Comparison of ENCODE assay signal across 22 cellular contexts in genomic region chr17:46089389-46089965, GRCh38.
DNase-seq lines count a peak whose midpoint lies in the region; ATAC-seq, FAIRE-seq and TF ChIP-seq lines count a peak whose summit lies in the region.
"Had no signal": no experiment of that assay in that cellular context is flagged by ENCODE, and none has a peak within 500 bp of the region (broad histone marks: within the 10 kb centered on the region; RNA-seq: fewer than 3 reads in every experiment).

No MANE protein-coding gene starts in this region.

- ATAC-seq in activated CD4-positive, alpha-beta T cell treated with anti-CD3 and anti-CD28 coated beads for 36 hours, result peak; percentile 74
- no peak for ATAC-seq in K562
- no peak for ATAC-seq in HG03175 (IDR thresholded peaks at IDR 0.05; ENCODE audit: unreplicated experiment)
- ATAC-seq: left lobe of liver had no signal

- H3K4me3 ChIP-seq in K562, result no peak overlapping the region
- no peak overlapping the region for H3K4me3 ChIP-seq in neutrophil (ENCODE audit: low read depth in 1 of 2, low read length in 1 of 2)
- H3K4me3 ChIP-seq: esophagus muscularis mucosa, neural progenitor cell, prostate gland had no signal

- no peak for TF ChIP-seq EP300 in K562 (IDR thresholded peaks at IDR 0.05; ENCODE audit: low read length)

- H2AFZ ChIP-seq in K562 (ENCODE audit: low read depth, low read length), result no peak overlapping the region
- H2AFZ ChIP-seq: neural progenitor cell had no signal

- H3K4me1 ChIP-seq in K562 (replicated peaks in 1 of 2; ENCODE audit: control insufficient read depth in 2 of 2, insufficient read depth in 2 of 2, low read length in 2 of 2) (peaks cover 0 to 6% of the 10 kb centered on the region in 2 experiments; a peak in 2 of 5 replicates), neutrophil (ENCODE audit: control insufficient read depth in 1 of 2, insufficient read depth in 1 of 2, low read depth in 1 of 2, low read length in 1 of 2) (peaks cover 0 to 5% of the 10 kb centered on the region in 2 experiments)
- H3K4me1 ChIP-seq: neural progenitor cell, prostate gland had no signal

- POLR2A ChIA-PET in activated CD4-positive, alpha-beta T cell treated with anti-CD3 and anti-CD28 coated beads for 36 hours (lab: Charles Lee), result interaction anchor here (0.6 kb wide), 1 partner anchor 52 kb away, joined by 3 read pairs; no protein-coding TSS in a partner anchor
- POLR2A ChIA-PET in K562 (lab: Yijun Ruan, JAX), result interaction anchor here (1.0 to 4.0 kb wide), 2 partner anchors 11 to 103 kb away, joined by 3 to 32 read pairs; partner anchors contain the start of gene KANSL1

- no peaks in the 10 kb centered on the region for H3K27me3 Mint-ChIP-seq in activated CD4-positive, alpha-beta T cell treated with anti-CD3 and anti-CD28 coated beads for 36 hours
- H3K27me3 Mint-ChIP-seq: IgD-negative memory B cell had no signal

- H3K4me2 ChIP-seq in K562 (ENCODE audit: insufficient read depth, low read length), result no peak overlapping the region
- H3K4me2 ChIP-seq: neural progenitor cell had no signal

- H3K27me3 ChIP-seq in K562 (ENCODE audit: control insufficient read depth in 2 of 2, insufficient read depth in 2 of 2, low read length in 2 of 2), result no peaks in the 10 kb centered on the region
- H3K27me3 ChIP-seq in neutrophil, result no peaks in the 10 kb centered on the region
- H3K27me3 ChIP-seq: esophagus muscularis mucosa, neural progenitor cell had no signal

- H4K20me1 ChIP-seq in K562 (replicated peaks; ENCODE audit: control insufficient read depth, insufficient read depth, low read length), result no peaks in the 10 kb centered on the region

- H3K27ac ChIP-seq in K562 (ENCODE audit: extremely low read depth, low read depth, low read length) (no peak overlapping the region), neutrophil (peak overlapping the region; percentile 7)
- H3K27ac ChIP-seq: esophagus muscularis mucosa, neural progenitor cell, prostate gland had no signal

- TF ChIP-seq RAD21 in K562 (CRISPR knock-in tag; conservative IDR thresholded peaks at IDR 0.05 in 1 of 2, IDR thresholded peaks at IDR 0.05 in 1 of 2), result no peak

- H3K9me3 ChIP-seq in K562 (replicated peaks; ENCODE audit: control insufficient read depth, insufficient read depth, low read depth, low read length) (no peaks in the 10 kb centered on the region), neutrophil (no peaks in the 10 kb centered on the region)
- H3K9me3 ChIP-seq: esophagus muscularis mucosa, prostate gland had no signal

- H3K36me3 ChIP-seq in K562 (ENCODE audit: control insufficient read depth, insufficient read depth, low read length) (peaks cover 37% of the 10 kb centered on the region), neutrophil (peaks cover 36% of the 10 kb centered on the region)
- H3K36me3 ChIP-seq: prostate gland had no signal

- H3K4me1 Mint-ChIP-seq in activated CD4-positive, alpha-beta T cell treated with anti-CD3 and anti-CD28 coated beads for 36 hours, result peaks cover 67% of the 10 kb centered on the region
- H3K4me1 Mint-ChIP-seq: neural progenitor cell had no signal

- TF ChIP-seq POLR2A in GM12891 (IDR thresholded peaks at IDR 0.05; ENCODE audit: low read depth, low read length) (no peak), K562 (conservative IDR thresholded peaks at IDR 0.05) (no peak)

- no peaks in the 10 kb centered on the region for H3K9me3 Mint-ChIP-seq in activated CD4-positive, alpha-beta T cell treated with anti-CD3 and anti-CD28 coated beads for 36 hours (ENCODE audit: low read depth)
- H3K9me3 Mint-ChIP-seq: IgD-negative memory B cell, neural progenitor cell had no signal

- in situ Hi-C loops in K562 (cut with MboI), result no loop called here

- no peak for TF ChIP-seq CTCF in K562 (IDR thresholded peaks at IDR 0.05 in 2 of 3, conservative IDR thresholded peaks at IDR 0.05 in 1 of 3; ENCODE audit: insufficient read depth in 2 of 3, low read depth in 1 of 3, low read length in 3 of 3)
- TF ChIP-seq CTCF in neutrophil (IDR thresholded peaks at IDR 0.05), result no peak

- H3K27ac Mint-ChIP-seq in activated CD4-positive, alpha-beta T cell treated with anti-CD3 and anti-CD28 coated beads for 36 hours, result peak overlapping the region; percentile 88
- H3K27ac Mint-ChIP-seq: IgD-negative memory B cell, neural progenitor cell had no signal

- intact Hi-C loops in activated CD4-positive, alpha-beta T cell treated with anti-CD3 and anti-CD28 coated beads for 36 hours (cut with DNase I, micrococcal nuclease), result loop anchor here (5.0 to 10.0 kb wide), 2 partner anchors 37 to 45 kb away; no protein-coding TSS in a partner anchor
- intact Hi-C loops in K562 (cut with micrococcal nuclease), result no loop called here

- CTCF ChIA-PET in activated CD4-positive, alpha-beta T cell treated with anti-CD3 and anti-CD28 coated beads for 36 hours (lab: Charles Lee), result interaction anchor here (0.8 to 2.0 kb wide), 8 partner anchors 9 to 126 kb away, joined by 4 to 7 read pairs (median 5); no protein-coding TSS in a partner anchor
- CTCF ChIA-PET in K562 (lab: Yijun Ruan, JAX; ENCODE audit: low intra/inter-chr PET ratio), result interaction anchor here (0.6 kb wide), 1 partner anchor 104 kb away, joined by 3 read pairs; the partner anchor contains the start of gene KANSL1

- H3K79me2 ChIP-seq in K562 (ENCODE audit: control insufficient read depth, insufficient read depth, low read length), result peaks cover 86% of the 10 kb centered on the region

- H3K36me3 Mint-ChIP-seq in activated CD4-positive, alpha-beta T cell treated with anti-CD3 and anti-CD28 coated beads for 36 hours (ENCODE audit: low read depth), result peaks cover 38% of the 10 kb centered on the region
- H3K36me3 Mint-ChIP-seq: IgD-negative memory B cell had no signal

- 65% methylated on average over 3 of the region's 3 CpGs for WGBS in K562 (ENCODE audit: insufficient coverage, low coverage, missing lambda C conversion rate)

- no peak overlapping the region for H3K4me3 Mint-ChIP-seq in activated CD4-positive, alpha-beta T cell treated with anti-CD3 and anti-CD28 coated beads for 36 hours
- H3K4me3 Mint-ChIP-seq: IgD-negative memory B cell, neural progenitor cell had no signal

- DNase-seq in activated CD4-positive, alpha-beta T cell treated with anti-CD3 and anti-CD28 coated beads for 36 hours, result no peak
- DNase-seq in activated CD4-positive, alpha-beta T cell treated with anti-CD3 and anti-CD28 coated beads for 48 hours, result no peak
- DNase-seq in GM12891 (ENCODE audit: insufficient read length, low spot score), result no peak
- DNase-seq in K562 (ENCODE audit: extremely low read depth in 1 of 4, low spot score in 3 of 4), result no peak
- no peak for DNase-seq in stimulated activated CD4-positive, alpha-beta T cell treated with anti-CD3 and anti-CD28 coated beads, Interleukin-2, amount 100 ng/mL, for 48 hours
- DNase-seq in T-helper 9 cell, result no peak
- DNase-seq: 8988T; AML-193; NCI-H1105; NCI-H2029; NCI-H69; stimulated activated CD4-positive, alpha-beta T cell treated with anti-CD3 and anti-CD28 coated beads, Interleukin-15, amount 100 ng/mL, for 24 hours had no signal

- no peak overlapping the region for H3K9ac ChIP-seq in K562 (ENCODE audit: insufficient read depth in 1 of 2, low read depth in 2 of 2, low read length in 2 of 2)
- H3K9ac ChIP-seq: neural progenitor cell had no signal

- no TSS peak for BruUV-seq in K562 (replicated peaks; lab: Mats Ljungman, UMichigan)

- no peaks in the 10 kb centered on the region for H3K9me1 ChIP-seq in K562 (ENCODE audit: control insufficient read depth, insufficient read depth, low read length)

- peak; percentile 41 for FAIRE-seq in GM12891 (lab: Jason Lieb, UNC)
- FAIRE-seq in K562 (lab: Jason Lieb, UNC), result no peak
- FAIRE-seq: colon, frontal cortex, GM19239 had no signal

TF ChIP-seq in GM12891, 5 proteins besides CTCF, POLR2A, EP300 and RAD21:
- TF ChIP-seq POLR2AphosphoS5 (IDR thresholded peaks at IDR 0.05; ENCODE audit: low read depth, low read length), result no peak
- TF ChIP-seq SPI1 (IDR thresholded peaks at IDR 0.05; ENCODE audit: low read depth, low read length), result no peak
- TF ChIP-seq PAX5 (IDR thresholded peaks at IDR 0.05; ENCODE audit: insufficient read depth, low read length, severe bottlenecking), result no peak
TF ChIP-seq in GM12891: peak in this region for 0.

TF ChIP-seq in K562, 482 proteins besides CTCF, POLR2A, EP300 and RAD21:
- peak; percentile 57; the same call in 1 of the 2 replicates for TF ChIP-seq ZNF384 (IDR thresholded peaks at IDR 0.05; ENCODE audit: low read depth, low read length)
- no peak for TF ChIP-seq PKNOX1 (IDR thresholded peaks at IDR 0.05)
